In genomic region chr22:23221351-23221804, GRCh38 we compare ENCODE assay signal across 2 cellular contexts.
TF ChIP-seq lines count a peak whose summit lies in the region.

No MANE protein-coding gene starts in this region.

TF ChIP-seq in IMR-90, 13 proteins besides CTCF, POLR2A, EP300 and RAD21:
- no peak for TF ChIP-seq CEBPB (IDR thresholded peaks at IDR 0.05; ENCODE audit: low read depth, low read length)
- TF ChIP-seq USF2 (IDR thresholded peaks at IDR 0.05; ENCODE audit: low read depth, low read length), result no peak
- no peak for TF ChIP-seq NFE2L2 (IDR thresholded peaks at IDR 0.05; ENCODE audit: low read depth, low read length)
- TF ChIP-seq SMC3 (IDR thresholded peaks at IDR 0.05; ENCODE audit: low read depth, low read length), result no peak
- no peak for TF ChIP-seq MXI1 (IDR thresholded peaks at IDR 0.05; ENCODE audit: borderline replicate concordance, low read depth, low read length)
- TF ChIP-seq ELK1 (IDR thresholded peaks at IDR 0.05; ENCODE audit: borderline replicate concordance, low read depth, low read length), result no peak
- TF ChIP-seq RFX5 (IDR thresholded peaks at IDR 0.05; ENCODE audit: low read depth, low read length), result no peak
- no peak for TF ChIP-seq RCOR1 (IDR thresholded peaks at IDR 0.05; ENCODE audit: insufficient replicate concordance, low read length)
- no peak for TF ChIP-seq MAZ (IDR thresholded peaks at IDR 0.05; ENCODE audit: borderline replicate concordance, low read depth, low read length)
- no peak for TF ChIP-seq MAFK (IDR thresholded peaks at IDR 0.05; ENCODE audit: low read depth, low read length)

TF ChIP-seq in K562, 482 proteins besides CTCF, POLR2A, EP300 and RAD21:
- peak in 1 of 2 experiments; percentile 58; a peak in 2 of 4 replicates for TF ChIP-seq MLX (CRISPR knock-in tag; conservative IDR thresholded peaks at IDR 0.05)
- peak; percentile 79; the same call in 1 of the 2 replicates for TF ChIP-seq STAT6 (CRISPR knock-in tag; IDR thresholded peaks at IDR 0.05)
- no peak for TF ChIP-seq ZNF589 (CRISPR knock-in tag; IDR thresholded peaks at IDR 0.05; ENCODE audit: low read depth)
